8 cellular contexts compared by ENCODE assay signal in the genomic region with DNA sequence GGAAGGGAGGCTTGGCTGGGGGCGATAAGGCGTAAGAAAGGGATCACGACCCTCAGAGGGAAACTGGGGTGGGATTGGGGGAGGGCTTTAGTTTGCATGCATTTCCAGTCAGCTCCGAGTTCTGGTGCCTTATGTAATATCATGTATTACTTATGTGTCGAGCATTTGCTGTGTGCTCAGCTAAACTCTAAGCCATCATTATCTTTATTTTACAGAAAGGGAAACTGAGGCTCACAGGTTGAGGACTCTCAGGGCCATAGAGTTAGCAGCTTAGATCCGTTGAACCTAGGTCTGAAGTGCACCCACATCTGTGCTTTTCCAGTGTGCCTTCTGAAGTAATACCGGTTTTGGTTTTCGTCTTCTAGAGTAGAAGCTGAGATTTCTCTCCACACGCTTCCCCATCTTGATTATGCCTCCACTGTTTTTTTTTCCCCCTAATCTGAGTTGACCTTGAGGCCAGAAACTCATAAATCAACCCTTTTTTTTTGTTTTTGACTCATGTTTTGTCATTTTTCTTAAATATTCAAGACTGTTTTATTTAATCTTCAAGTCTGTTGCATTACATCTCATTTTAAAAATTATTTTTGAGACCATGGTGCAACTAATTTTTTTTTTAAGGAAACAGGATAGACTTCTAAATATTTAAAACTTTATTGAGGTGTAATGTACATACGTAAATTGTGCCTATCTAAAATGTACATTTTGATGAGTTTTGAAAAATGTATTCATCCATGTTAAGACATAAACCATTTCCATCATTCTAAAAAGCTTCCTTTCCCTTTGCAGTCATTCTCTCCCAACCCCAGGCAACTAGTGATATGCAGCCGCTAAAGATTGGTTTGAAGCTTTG. TPM values are rescaled to one million over a fixed set of nuclear protein-coding genes. Genes with fewer than 3 reads are reported as not detected.
A peak's percentile ranks its signal among the peaks of the same experiment; 100 is the strongest.
DNase-seq lines count a peak whose midpoint lies in the region; ATAC-seq and TF ChIP-seq lines count a peak whose summit lies in the region.

No MANE protein-coding gene starts in this region.

- H3K36me3 ChIP-seq in BJ (ENCODE audit: control insufficient read depth, insufficient read depth, low read length) (0 out of 2 replicates have a peak, but pooled peaks cover 2% of the 10 kb centered on the region), thyroid gland (peaks cover 0 to 12% of the 10 kb centered on the region in 2 donors)

- intact Hi-C loops in thyroid gland (cut with DNase I) = no loop called here

- H3K4me3 ChIP-seq in BJ (ENCODE audit: low read depth, low read length) (peak overlapping the region; percentile 84), thyroid gland (replicated peaks in 1 of 3) (peak overlapping the region; percentile 57 to 90 (median 75))

- H3K4me1 ChIP-seq in thyroid gland = peaks cover 7 to 8% of the 10 kb centered on the region in 2 donors

- TF ChIP-seq CTCF in BJ (IDR thresholded peaks at IDR 0.05; ENCODE audit: insufficient read depth, low read depth, low read length) (no peak), thyroid gland (IDR thresholded peaks at IDR 0.05) (no peak)

- CTCF ChIA-PET in BJ (lab: Yijun Ruan, JAX) = interaction anchor here (1.1 kb wide), 1 partner anchor 25 kb away, joined by 4 read pairs; no protein-coding TSS in a partner anchor

- H3K9me3 ChIP-seq in thyroid gland = no peaks in the 10 kb centered on the region

- H3K36me3 Mint-ChIP-seq in activated naive CD8-positive, alpha-beta T cell treated with anti-CD3 and anti-CD28 coated beads for 36 hours = peaks cover 39% of the 10 kb centered on the region

- H3K27ac Mint-ChIP-seq in activated naive CD8-positive, alpha-beta T cell treated with anti-CD3 and anti-CD28 coated beads for 36 hours = peak overlapping the region; percentile 93

- H3K9me3 Mint-ChIP-seq in activated naive CD8-positive, alpha-beta T cell treated with anti-CD3 and anti-CD28 coated beads for 36 hours = peaks cover 7% of the 10 kb centered on the region

- no peaks in the 10 kb centered on the region for H3K27me3 Mint-ChIP-seq in activated naive CD8-positive, alpha-beta T cell treated with anti-CD3 and anti-CD28 coated beads for 36 hours

- POLR2A ChIA-PET in BJ (lab: Charles Lee) = no interaction called here

- TF ChIP-seq POLR2A in thyroid gland (IDR thresholded peaks at IDR 0.05) = no peak

- 14 to 17% methylated on average over 11 of the region's 11 CpGs for WGBS in thyroid gland, 2 donors

- DNase-seq in BJ (ENCODE audit: low read depth) (no peak), thyroid gland (no peak), D341Med (ENCODE audit: low spot score) (no peak), NCI-H510A treated with DMSO at 0.1 percent for 48 hours (lab: John Stamatoyannopoulos, UW) (no peak)
- no peak for DNase-seq in activated naive CD8-positive, alpha-beta T cell treated with anti-CD3 and anti-CD28 coated beads for 36 hours
- DNase-seq in stimulated activated CD4-positive, alpha-beta T cell treated with anti-CD3 and anti-CD28 coated beads, Interleukin-4, amount 100 ng/mL, for 24 hours = no peak

- H3K4me1 Mint-ChIP-seq in activated naive CD8-positive, alpha-beta T cell treated with anti-CD3 and anti-CD28 coated beads for 36 hours = peaks cover 34% of the 10 kb centered on the region

- H3K4me3 Mint-ChIP-seq in activated naive CD8-positive, alpha-beta T cell treated with anti-CD3 and anti-CD28 coated beads for 36 hours = peak overlapping the region; percentile 97

- H3K27me3 ChIP-seq in BJ (ENCODE audit: control insufficient read depth, insufficient read depth, low read length) = no peaks in the 10 kb centered on the region
- no peaks in the 10 kb centered on the region for H3K27me3 ChIP-seq in layer of hippocampus (ENCODE audit: control insufficient read depth, insufficient read depth, low read length)
- no peaks in the 10 kb centered on the region for H3K27me3 ChIP-seq in thyroid gland

- ATAC-seq in HG03039 (IDR thresholded peaks at IDR 0.05; ENCODE audit: unreplicated experiment) = peak; percentile 13

- H3K27ac ChIP-seq in layer of hippocampus (ENCODE audit: low read depth, low read length) (peak overlapping the region; percentile 61), thyroid gland (peak overlapping the region; percentile 24 to 84 (median 84))

RNA-seq across cellular contexts. Expression of a gene that starts 0.7 kb away (rescaled TPM):
- polyA plus RNA-seq in BJ (2011; rRNA removed) = 134 and 196 TPM in 2 replicates
- 37.4 and 73.2 TPM in 2 replicates for polyA minus RNA-seq in BJ (2011; rRNA and poly(A)+ RNA removed)
- total RNA-seq in activated naive CD8-positive, alpha-beta T cell treated with anti-CD3 and anti-CD28 coated beads for 36 hours = 100 to 1,000 TPM; 182 to 183 TPM
- 10 to 100 TPM; 40.4 to 61.5 (median 50.4) TPM for total RNA-seq in thyroid gland

RNA-seq across cellular contexts. Expression of a gene that starts 39.4 kb away (rescaled TPM):
- 9.2 and 11.6 TPM in 2 replicates for polyA plus RNA-seq in BJ (2011; rRNA removed)
- polyA minus RNA-seq in BJ (2011; rRNA and poly(A)+ RNA removed) = 11.7 and 14.4 TPM in 2 replicates
- 10 to 100 TPM; 54.4 to 55.4 TPM for total RNA-seq in activated naive CD8-positive, alpha-beta T cell treated with anti-CD3 and anti-CD28 coated beads for 36 hours
- total RNA-seq in thyroid gland = 100 to 1,000 TPM in 1 of 4 donors, 10 to 100 TPM in 3; 19.8 to 110 (median 26.6) TPM
